In the genomic region with DNA sequence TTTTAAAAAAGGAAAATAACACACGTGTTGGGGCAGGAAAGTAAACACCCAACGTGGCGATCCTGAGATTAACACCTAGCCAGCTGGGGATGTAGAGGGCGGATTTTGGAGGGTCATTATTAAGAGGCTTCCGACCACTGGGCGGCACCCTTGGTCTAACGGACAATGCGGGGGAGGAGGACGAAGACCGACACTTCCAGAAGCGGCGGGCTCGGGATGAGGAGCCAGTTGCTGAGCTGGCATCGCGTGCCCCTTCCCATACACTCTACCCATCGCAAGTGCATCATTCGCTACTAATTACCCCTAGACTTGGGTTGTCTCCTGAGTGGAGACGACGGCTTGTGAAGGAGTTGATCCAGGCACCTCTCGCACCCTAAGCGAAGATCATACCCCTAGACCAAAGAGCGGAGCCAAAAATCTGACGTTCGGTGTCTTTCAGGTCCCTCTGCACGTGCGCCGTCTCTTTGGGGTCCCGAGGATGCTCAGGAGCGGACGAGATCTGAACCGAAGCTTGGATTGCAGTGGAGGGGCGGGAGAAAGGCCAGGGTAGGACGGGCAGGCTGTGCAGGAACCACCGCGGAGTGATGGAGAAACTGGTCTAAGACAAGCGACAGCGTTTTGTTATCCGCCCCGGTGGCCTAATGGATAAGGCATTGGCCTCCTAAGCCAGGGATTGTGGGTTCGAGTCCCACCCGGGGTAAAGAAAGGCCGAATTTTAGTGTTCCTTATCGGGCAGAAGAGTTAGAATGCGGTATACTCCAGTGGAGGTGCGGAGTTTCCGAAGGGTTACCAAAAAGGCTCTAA, we compare ENCODE assay signal across 1 cellular context.
TF ChIP-seq lines count a peak whose summit lies in the region.

No MANE protein-coding gene starts in this region.

TF ChIP-seq in K562, 482 proteins besides CTCF, POLR2A, EP300 and RAD21 (continued from another document and continues in another):
- TF ChIP-seq, protein P1, sequence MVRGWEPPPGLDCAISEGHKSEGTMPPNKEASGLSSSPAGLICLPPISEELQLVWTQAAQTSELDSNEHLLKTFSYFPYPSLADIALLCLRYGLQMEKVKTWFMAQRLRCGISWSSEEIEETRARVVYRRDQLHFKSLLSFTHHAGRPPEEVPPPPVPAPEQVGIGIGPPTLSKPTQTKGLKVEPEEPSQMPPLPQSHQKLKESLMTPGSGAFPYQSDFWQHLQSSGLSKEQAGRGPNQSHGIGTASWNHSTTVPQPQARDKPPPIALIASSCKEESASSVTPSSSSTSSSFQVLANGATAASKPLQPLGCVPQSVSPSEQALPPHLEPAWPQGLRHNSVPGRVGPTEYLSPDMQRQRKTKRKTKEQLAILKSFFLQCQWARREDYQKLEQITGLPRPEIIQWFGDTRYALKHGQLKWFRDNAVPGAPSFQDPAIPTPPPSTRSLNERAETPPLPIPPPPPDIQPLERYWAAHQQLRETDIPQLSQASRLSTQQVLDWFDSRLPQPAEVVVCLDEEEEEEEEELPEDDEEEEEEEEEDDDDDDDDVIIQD (CRISPR knock-in tag; IDR thresholded peaks at IDR 0.05) = no peak
- TF ChIP-seq BDP1 (IDR thresholded peaks at IDR 0.05; ENCODE audit: insufficient read depth, insufficient read length) = peak; percentile 77
- TF ChIP-seq POU5F1 (IDR thresholded peaks at IDR 0.05; ENCODE audit: borderline replicate concordance, low read depth, low read length, partially characterized antibody) = peak; percentile 42
- 0 out of 2 replicates have a peak, but pooled peaks have one; percentile 8 for TF ChIP-seq BMI1 (IDR thresholded peaks at IDR 0.05; ENCODE audit: low read length)
- TF ChIP-seq JUNB (CRISPR knock-in tag; conservative IDR thresholded peaks at IDR 0.05) = no peak
- no peak for TF ChIP-seq ZNF165 (CRISPR knock-in tag; IDR thresholded peaks at IDR 0.05; ENCODE audit: borderline replicate concordance)
- TF ChIP-seq ZNF212 (CRISPR knock-in tag; IDR thresholded peaks at IDR 0.05) = no peak
- TF ChIP-seq HCFC1 (IDR thresholded peaks at IDR 0.05; ENCODE audit: low read depth, low read length) = no peak; the same call in 1 of the 2 replicates
- no peak for TF ChIP-seq RBM22 (IDR thresholded peaks at IDR 0.05; ENCODE audit: low read depth, low read length, poor library complexity, severe bottlenecking)
- TF ChIP-seq, protein P2, sequence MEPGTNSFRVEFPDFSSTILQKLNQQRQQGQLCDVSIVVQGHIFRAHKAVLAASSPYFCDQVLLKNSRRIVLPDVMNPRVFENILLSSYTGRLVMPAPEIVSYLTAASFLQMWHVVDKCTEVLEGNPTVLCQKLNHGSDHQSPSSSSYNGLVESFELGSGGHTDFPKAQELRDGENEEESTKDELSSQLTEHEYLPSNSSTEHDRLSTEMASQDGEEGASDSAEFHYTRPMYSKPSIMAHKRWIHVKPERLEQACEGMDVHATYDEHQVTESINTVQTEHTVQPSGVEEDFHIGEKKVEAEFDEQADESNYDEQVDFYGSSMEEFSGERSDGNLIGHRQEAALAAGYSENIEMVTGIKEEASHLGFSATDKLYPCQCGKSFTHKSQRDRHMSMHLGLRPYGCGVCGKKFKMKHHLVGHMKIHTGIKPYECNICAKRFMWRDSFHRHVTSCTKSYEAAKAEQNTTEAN (CRISPR knock-in tag; IDR thresholded peaks at IDR 0.05) = no peak
- TF ChIP-seq, protein P3, sequence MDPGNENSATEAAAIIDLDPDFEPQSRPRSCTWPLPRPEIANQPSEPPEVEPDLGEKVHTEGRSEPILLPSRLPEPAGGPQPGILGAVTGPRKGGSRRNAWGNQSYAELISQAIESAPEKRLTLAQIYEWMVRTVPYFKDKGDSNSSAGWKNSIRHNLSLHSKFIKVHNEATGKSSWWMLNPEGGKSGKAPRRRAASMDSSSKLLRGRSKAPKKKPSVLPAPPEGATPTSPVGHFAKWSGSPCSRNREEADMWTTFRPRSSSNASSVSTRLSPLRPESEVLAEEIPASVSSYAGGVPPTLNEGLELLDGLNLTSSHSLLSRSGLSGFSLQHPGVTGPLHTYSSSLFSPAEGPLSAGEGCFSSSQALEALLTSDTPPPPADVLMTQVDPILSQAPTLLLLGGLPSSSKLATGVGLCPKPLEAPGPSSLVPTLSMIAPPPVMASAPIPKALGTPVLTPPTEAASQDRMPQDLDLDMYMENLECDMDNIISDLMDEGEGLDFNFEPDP (CRISPR knock-in tag; IDR thresholded peaks at IDR 0.05) = no peak
- TF ChIP-seq, protein P4, sequence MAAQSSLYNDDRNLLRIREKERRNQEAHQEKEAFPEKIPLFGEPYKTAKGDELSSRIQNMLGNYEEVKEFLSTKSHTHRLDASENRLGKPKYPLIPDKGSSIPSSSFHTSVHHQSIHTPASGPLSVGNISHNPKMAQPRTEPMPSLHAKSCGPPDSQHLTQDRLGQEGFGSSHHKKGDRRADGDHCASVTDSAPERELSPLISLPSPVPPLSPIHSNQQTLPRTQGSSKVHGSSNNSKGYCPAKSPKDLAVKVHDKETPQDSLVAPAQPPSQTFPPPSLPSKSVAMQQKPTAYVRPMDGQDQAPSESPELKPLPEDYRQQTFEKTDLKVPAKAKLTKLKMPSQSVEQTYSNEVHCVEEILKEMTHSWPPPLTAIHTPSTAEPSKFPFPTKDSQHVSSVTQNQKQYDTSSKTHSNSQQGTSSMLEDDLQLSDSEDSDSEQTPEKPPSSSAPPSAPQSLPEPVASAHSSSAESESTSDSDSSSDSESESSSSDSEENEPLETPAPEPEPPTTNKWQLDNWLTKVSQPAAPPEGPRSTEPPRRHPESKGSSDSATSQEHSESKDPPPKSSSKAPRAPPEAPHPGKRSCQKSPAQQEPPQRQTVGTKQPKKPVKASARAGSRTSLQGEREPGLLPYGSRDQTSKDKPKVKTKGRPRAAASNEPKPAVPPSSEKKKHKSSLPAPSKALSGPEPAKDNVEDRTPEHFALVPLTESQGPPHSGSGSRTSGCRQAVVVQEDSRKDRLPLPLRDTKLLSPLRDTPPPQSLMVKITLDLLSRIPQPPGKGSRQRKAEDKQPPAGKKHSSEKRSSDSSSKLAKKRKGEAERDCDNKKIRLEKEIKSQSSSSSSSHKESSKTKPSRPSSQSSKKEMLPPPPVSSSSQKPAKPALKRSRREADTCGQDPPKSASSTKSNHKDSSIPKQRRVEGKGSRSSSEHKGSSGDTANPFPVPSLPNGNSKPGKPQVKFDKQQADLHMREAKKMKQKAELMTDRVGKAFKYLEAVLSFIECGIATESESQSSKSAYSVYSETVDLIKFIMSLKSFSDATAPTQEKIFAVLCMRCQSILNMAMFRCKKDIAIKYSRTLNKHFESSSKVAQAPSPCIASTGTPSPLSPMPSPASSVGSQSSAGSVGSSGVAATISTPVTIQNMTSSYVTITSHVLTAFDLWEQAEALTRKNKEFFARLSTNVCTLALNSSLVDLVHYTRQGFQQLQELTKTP (IDR thresholded peaks at IDR 0.05; ENCODE audit: low read depth in 1 of 2, partially characterized antibody in 2 of 2) = peak in 1 of 2 experiments; percentile 64
- TF ChIP-seq, protein P5, sequence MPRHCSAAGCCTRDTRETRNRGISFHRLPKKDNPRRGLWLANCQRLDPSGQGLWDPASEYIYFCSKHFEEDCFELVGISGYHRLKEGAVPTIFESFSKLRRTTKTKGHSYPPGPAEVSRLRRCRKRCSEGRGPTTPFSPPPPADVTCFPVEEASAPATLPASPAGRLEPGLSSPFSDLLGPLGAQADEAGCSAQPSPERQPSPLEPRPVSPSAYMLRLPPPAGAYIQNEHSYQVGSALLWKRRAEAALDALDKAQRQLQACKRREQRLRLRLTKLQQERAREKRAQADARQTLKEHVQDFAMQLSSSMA (CRISPR knock-in tag; IDR thresholded peaks at IDR 0.05) = no peak
- no peak for TF ChIP-seq ZNF347 (CRISPR knock-in tag; IDR thresholded peaks at IDR 0.05; ENCODE audit: low read depth)
- no peak for TF ChIP-seq HEY1 (CRISPR knock-in tag; IDR thresholded peaks at IDR 0.05; ENCODE audit: borderline replicate concordance)
- TF ChIP-seq HLTF (IDR thresholded peaks at IDR 0.05) = no peak
- TF ChIP-seq PYGO2 (tag; IDR thresholded peaks at IDR 0.05) = no peak
- TF ChIP-seq, protein P6, sequence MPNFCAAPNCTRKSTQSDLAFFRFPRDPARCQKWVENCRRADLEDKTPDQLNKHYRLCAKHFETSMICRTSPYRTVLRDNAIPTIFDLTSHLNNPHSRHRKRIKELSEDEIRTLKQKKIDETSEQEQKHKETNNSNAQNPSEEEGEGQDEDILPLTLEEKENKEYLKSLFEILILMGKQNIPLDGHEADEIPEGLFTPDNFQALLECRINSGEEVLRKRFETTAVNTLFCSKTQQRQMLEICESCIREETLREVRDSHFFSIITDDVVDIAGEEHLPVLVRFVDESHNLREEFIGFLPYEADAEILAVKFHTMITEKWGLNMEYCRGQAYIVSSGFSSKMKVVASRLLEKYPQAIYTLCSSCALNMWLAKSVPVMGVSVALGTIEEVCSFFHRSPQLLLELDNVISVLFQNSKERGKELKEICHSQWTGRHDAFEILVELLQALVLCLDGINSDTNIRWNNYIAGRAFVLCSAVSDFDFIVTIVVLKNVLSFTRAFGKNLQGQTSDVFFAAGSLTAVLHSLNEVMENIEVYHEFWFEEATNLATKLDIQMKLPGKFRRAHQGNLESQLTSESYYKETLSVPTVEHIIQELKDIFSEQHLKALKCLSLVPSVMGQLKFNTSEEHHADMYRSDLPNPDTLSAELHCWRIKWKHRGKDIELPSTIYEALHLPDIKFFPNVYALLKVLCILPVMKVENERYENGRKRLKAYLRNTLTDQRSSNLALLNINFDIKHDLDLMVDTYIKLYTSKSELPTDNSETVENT (CRISPR knock-in tag; IDR thresholded peaks at IDR 0.05) = no peak
- no peak for TF ChIP-seq ARHGAP35 (IDR thresholded peaks at IDR 0.05; ENCODE audit: partially characterized antibody)
- no peak for TF ChIP-seq ZNF175 (CRISPR knock-in tag; IDR thresholded peaks at IDR 0.05; ENCODE audit: low read depth)
- TF ChIP-seq, protein P7, sequence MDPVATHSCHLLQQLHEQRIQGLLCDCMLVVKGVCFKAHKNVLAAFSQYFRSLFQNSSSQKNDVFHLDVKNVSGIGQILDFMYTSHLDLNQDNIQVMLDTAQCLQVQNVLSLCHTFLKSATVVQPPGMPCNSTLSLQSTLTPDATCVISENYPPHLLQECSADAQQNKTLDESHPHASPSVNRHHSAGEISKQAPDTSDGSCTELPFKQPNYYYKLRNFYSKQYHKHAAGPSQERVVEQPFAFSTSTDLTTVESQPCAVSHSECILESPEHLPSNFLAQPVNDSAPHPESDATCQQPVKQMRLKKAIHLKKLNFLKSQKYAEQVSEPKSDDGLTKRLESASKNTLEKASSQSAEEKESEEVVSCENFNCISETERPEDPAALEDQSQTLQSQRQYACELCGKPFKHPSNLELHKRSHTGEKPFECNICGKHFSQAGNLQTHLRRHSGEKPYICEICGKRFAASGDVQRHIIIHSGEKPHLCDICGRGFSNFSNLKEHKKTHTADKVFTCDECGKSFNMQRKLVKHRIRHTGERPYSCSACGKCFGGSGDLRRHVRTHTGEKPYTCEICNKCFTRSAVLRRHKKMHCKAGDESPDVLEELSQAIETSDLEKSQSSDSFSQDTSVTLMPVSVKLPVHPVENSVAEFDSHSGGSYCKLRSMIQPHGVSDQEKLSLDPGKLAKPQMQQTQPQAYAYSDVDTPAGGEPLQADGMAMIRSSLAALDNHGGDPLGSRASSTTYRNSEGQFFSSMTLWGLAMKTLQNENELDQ (CRISPR knock-in tag; IDR thresholded peaks at IDR 0.05; ENCODE audit: borderline replicate concordance) = no peak
- TF ChIP-seq ZNF274 (IDR thresholded peaks at IDR 0.05; ENCODE audit: borderline replicate concordance, low read depth, low read length) = no peak
- TF ChIP-seq, protein P8, sequence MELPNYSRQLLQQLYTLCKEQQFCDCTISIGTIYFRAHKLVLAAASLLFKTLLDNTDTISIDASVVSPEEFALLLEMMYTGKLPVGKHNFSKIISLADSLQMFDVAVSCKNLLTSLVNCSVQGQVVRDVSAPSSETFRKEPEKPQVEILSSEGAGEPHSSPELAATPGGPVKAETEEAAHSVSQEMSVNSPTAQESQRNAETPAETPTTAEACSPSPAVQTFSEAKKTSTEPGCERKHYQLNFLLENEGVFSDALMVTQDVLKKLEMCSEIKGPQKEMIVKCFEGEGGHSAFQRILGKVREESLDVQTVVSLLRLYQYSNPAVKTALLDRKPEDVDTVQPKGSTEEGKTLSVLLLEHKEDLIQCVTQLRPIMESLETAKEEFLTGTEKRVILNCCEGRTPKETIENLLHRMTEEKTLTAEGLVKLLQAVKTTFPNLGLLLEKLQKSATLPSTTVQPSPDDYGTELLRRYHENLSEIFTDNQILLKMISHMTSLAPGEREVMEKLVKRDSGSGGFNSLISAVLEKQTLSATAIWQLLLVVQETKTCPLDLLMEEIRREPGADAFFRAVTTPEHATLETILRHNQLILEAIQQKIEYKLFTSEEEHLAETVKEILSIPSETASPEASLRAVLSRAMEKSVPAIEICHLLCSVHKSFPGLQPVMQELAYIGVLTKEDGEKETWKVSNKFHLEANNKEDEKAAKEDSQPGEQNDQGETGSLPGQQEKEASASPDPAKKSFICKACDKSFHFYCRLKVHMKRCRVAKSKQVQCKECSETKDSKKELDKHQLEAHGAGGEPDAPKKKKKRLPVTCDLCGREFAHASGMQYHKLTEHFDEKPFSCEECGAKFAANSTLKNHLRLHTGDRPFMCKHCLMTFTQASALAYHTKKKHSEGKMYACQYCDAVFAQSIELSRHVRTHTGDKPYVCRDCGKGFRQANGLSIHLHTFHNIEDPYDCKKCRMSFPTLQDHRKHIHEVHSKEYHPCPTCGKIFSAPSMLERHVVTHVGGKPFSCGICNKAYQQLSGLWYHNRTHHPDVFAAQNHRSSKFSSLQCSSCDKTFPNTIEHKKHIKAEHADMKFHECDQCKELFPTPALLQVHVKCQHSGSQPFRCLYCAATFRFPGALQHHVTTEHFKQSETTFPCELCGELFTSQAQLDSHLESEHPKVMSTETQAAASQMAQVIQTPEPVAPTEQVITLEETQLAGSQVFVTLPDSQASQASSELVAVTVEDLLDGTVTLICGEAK (IDR thresholded peaks at IDR 0.05) = peak; percentile 89
- TF ChIP-seq, protein P8 (CRISPR knock-in tag; IDR thresholded peaks at IDR 0.05) = no peak
- TF ChIP-seq CBX5 (IDR thresholded peaks at IDR 0.05; ENCODE audit: borderline replicate concordance, low read depth) = peak; percentile 64; the same call in 1 of the 2 replicates
